Comparison of ENCODE assay signal across 9 cellular contexts in genomic region chr6:163419413-163420314, GRCh38. TPM values are rescaled to one million over a fixed set of nuclear protein-coding genes. Genes with fewer than 3 reads are reported as not detected.
DNase-seq lines count a peak whose midpoint lies in the region; ATAC-seq and TF ChIP-seq lines count a peak whose summit lies in the region.
"Had no signal": no experiment of that assay in that cellular context is flagged by ENCODE, and none has a peak within 500 bp of the region (broad histone marks: within the 10 kb centered on the region; RNA-seq: fewer than 3 reads in every experiment).

No MANE protein-coding gene starts in this region.

- H3K27ac Mint-ChIP-seq in osteocyte (ENCODE audit: unreplicated experiment) = peak overlapping the region; percentile 89

- H3K4me1 ChIP-seq in BLaER1 treated with 17β-estradiol and CSF1 and Interleukin-3, amounts not matched to agents 10 nM and 100 nM = peaks cover 35 to 66% (median 50%) of the 10 kb centered on the region in 10 experiments
- H3K4me1 ChIP-seq in OCI-LY1 (ENCODE audit: insufficient read depth, low read length, severe bottlenecking) = peaks cover 41% of the 10 kb centered on the region

- H3K4me2 ChIP-seq in BLaER1 treated with 17β-estradiol and CSF1 and Interleukin-3, amounts not matched to agents 10 nM and 100 nM = peak overlapping the region; percentile 69 to 97 (median 88)
- peak overlapping the region; percentile 38 for H3K4me2 ChIP-seq in OCI-LY1 (ENCODE audit: low read length)

- no peak for DNase-seq in epithelial cell of proximal tubule (ENCODE audit: low read depth)
- DNase-seq in osteocyte (ENCODE audit: extremely low spot score, unreplicated experiment) = no peak
- DNase-seq in GM10248 (ENCODE audit: extremely low spot score) = no peak
- no peak for DNase-seq in UCSD-AML1 (lab: John Stamatoyannopoulos, UW; ENCODE audit: unreplicated experiment)
- DNase-seq in NCI-H526 (lab: John Stamatoyannopoulos, UW) = no peak

- no peak for ATAC-seq in HG03196 (IDR thresholded peaks at IDR 0.05; ENCODE audit: unreplicated experiment)

- no peaks in the 10 kb centered on the region for H3F3A ChIP-seq in OCI-LY1 (ENCODE audit: insufficient read depth, low read length)

- no peak for TF ChIP-seq CTCF in OCI-LY1 (IDR thresholded peaks at IDR 0.05; ENCODE audit: low read length)
- no peak for TF ChIP-seq CTCF in epithelial cell of proximal tubule (conservative IDR thresholded peaks at IDR 0.05; ENCODE audit: low read depth, low read length)
- no peak for TF ChIP-seq CTCF in osteocyte (IDR thresholded peaks at IDR 0.05)
- no peak for TF ChIP-seq CTCF in GM10248 (IDR thresholded peaks at IDR 0.05; ENCODE audit: control extremely low read depth, extremely low read depth, low read depth, missing control alignments)

- H3K4me3 ChIP-seq in BLaER1 treated with 17β-estradiol and CSF1 and Interleukin-3, amounts not matched to agents 10 nM and 100 nM = peak overlapping the region in 3 of 10 experiments; percentile 81 to 100 (median 96); a peak in 5 of 20 replicates
- H3K4me3 ChIP-seq in OCI-LY1 (ENCODE audit: low read depth, low read length, poor library complexity, severe bottlenecking) (peak overlapping the region; percentile 18), epithelial cell of proximal tubule (ENCODE audit: low read depth, low read length) (peak overlapping the region; percentile 86)

- H3K27ac ChIP-seq in BLaER1 treated with 17β-estradiol and CSF1 and Interleukin-3, amounts not matched to agents 10 nM and 100 nM = no peak overlapping the region
- H3K27ac ChIP-seq in OCI-LY1 (ENCODE audit: low read depth, low read length, poor library complexity, severe bottlenecking) = no peak overlapping the region
- H3K27ac ChIP-seq: HL-60 had no signal

- peaks cover 66% of the 10 kb centered on the region for H3K4me1 Mint-ChIP-seq in osteocyte (ENCODE audit: unreplicated experiment)

- peaks cover 84 to 97% (median 88%) of the 10 kb centered on the region in 11 experiments for H4K20me1 ChIP-seq in BLaER1 treated with 17β-estradiol and CSF1 and Interleukin-3, amounts not matched to agents 10 nM and 100 nM
- H4K20me1 ChIP-seq in OCI-LY1 (ENCODE audit: insufficient read depth, low read length) = peaks cover 11% of the 10 kb centered on the region; the same call in 1 of the 2 replicates

- CTCF ChIA-PET in GM10248 (lab: Yijun Ruan, JAX) = interaction anchor here (0.7 to 1.8 kb wide), 7 partner anchors 8 to 139 kb away, joined by 3 to 8 read pairs (median 4); no protein-coding TSS in a partner anchor

- H3K36me3 Mint-ChIP-seq in osteocyte (ENCODE audit: unreplicated experiment) = peaks cover 7% of the 10 kb centered on the region

- no peaks in the 10 kb centered on the region for H3K9me3 ChIP-seq in BLaER1 treated with 17β-estradiol and CSF1 and Interleukin-3, amounts not matched to agents 10 nM and 100 nM (replicated peaks in 1 of 11)
- H3K9me3 ChIP-seq in OCI-LY1 (ENCODE audit: low read length) = no peaks in the 10 kb centered on the region

- no peaks in the 10 kb centered on the region for H3K27me3 ChIP-seq in BLaER1 treated with 17β-estradiol and CSF1 and Interleukin-3, amounts not matched to agents 10 nM and 100 nM
- no peaks in the 10 kb centered on the region for H3K27me3 ChIP-seq in OCI-LY1 (ENCODE audit: insufficient read depth, low read length)

- no peaks in the 10 kb centered on the region for H3K27me3 Mint-ChIP-seq in osteocyte (ENCODE audit: unreplicated experiment)

- no peaks in the 10 kb centered on the region for H3K9me2 ChIP-seq in OCI-LY1 (ENCODE audit: low read depth, low read length)

- peaks cover 84% of the 10 kb centered on the region for H3K79me2 ChIP-seq in OCI-LY1 (ENCODE audit: insufficient read depth, low read length)

- no peaks in the 10 kb centered on the region for H3K9me3 Mint-ChIP-seq in osteocyte (ENCODE audit: unreplicated experiment)

- H3K36me3 ChIP-seq in BLaER1 treated with 17β-estradiol and CSF1 and Interleukin-3, amounts not matched to agents 10 nM and 100 nM = peaks cover 0 to 30% (median 3%) of the 10 kb centered on the region in 11 experiments; a peak in 9 of 22 replicates
- H3K36me3 ChIP-seq in OCI-LY1 (ENCODE audit: insufficient read depth, low read length) = no peaks in the 10 kb centered on the region

- peak overlapping the region; percentile 84 for H3K4me3 Mint-ChIP-seq in osteocyte (ENCODE audit: unreplicated experiment)

- no peak overlapping the region for H2AFZ ChIP-seq in OCI-LY1 (ENCODE audit: low read length)

- POLR2A ChIA-PET in GM10248 (lab: Yijun Ruan, JAX) = interaction anchor here (0.7 kb wide), 1 partner anchor 28 kb away, joined by 10 read pairs; no protein-coding TSS in a partner anchor

- H3K9ac ChIP-seq in BLaER1 treated with 17β-estradiol and CSF1 and Interleukin-3, amounts not matched to agents 10 nM and 100 nM = peak overlapping the region in 4 of 11 experiments; percentile 26 to 100 (median 100); a peak in 7 of 22 replicates
- no peak overlapping the region; the same call in 1 of the 2 replicates for H3K9ac ChIP-seq in OCI-LY1 (ENCODE audit: low read length)

RNA-seq across cellular contexts. Expression of gene QKI, which starts 5.1 kb away (rescaled TPM):
- total RNA-seq in epithelial cell of proximal tubule (95.0 and 140 TPM in 2 replicates), osteocyte (290 and 308 TPM in 2 replicates)
